ENCODE assay signal across 9 cellular contexts in genomic region chr20:17225891-17226409, GRCh38. TPM values are rescaled to one million over a fixed set of nuclear protein-coding genes. Genes with fewer than 3 reads are reported as not detected.
DNase-seq lines count a peak whose midpoint lies in the region; ATAC-seq and TF ChIP-seq lines count a peak whose summit lies in the region.
"Had no signal": no experiment of that assay in that cellular context is flagged by ENCODE, and none has a peak within 500 bp of the region (broad histone marks: within the 10 kb centered on the region; RNA-seq: fewer than 3 reads in every experiment).

No MANE protein-coding gene starts in this region.

- no peak for TF ChIP-seq EP300 in transverse colon (IDR thresholded peaks at IDR 0.05; ENCODE audit: low read depth)

- H3K27me3 Mint-ChIP-seq in activated T-cell treated with anti-CD3 and anti-CD28 coated beads, Interleukin-2, amount 50 U/mL, for 24 hours: peaks cover 70% of the 10 kb centered on the region

- H3K27ac Mint-ChIP-seq in activated T-cell treated with anti-CD3 and anti-CD28 coated beads, Interleukin-2, amount 50 U/mL, for 24 hours: no peak overlapping the region

- peaks cover 1% of the 10 kb centered on the region for H3K4me1 Mint-ChIP-seq in activated T-cell treated with anti-CD3 and anti-CD28 coated beads, Interleukin-2, amount 50 U/mL, for 24 hours (ENCODE audit: low read depth)

- no peaks in the 10 kb centered on the region for H3K36me3 Mint-ChIP-seq in activated T-cell treated with anti-CD3 and anti-CD28 coated beads, Interleukin-2, amount 50 U/mL, for 24 hours (ENCODE audit: low read depth)

- peak in 2 of 3 experiments; percentile 86 to 87 for DNase-seq in NCI-H1417 (lab: John Stamatoyannopoulos, UW)
- DNase-seq in NCI-H1417 treated with DMSO at 0.1 percent for 48 hours (lab: John Stamatoyannopoulos, UW): no peak
- peak; percentile 2 for DNase-seq in astrocyte of the hippocampus (ENCODE audit: low read depth, low spot score)
- DNase-seq in lower lobe of right lung: peak; percentile 56
- no peak for DNase-seq in transverse colon
- no peak for DNase-seq in activated T-cell treated with anti-CD3 and anti-CD28 coated beads, Interleukin-2, amount 50 U/mL, for 24 hours
- DNase-seq in iPS-NIHi7 (ENCODE audit: extremely low spot score): no peak

- H3K4me3 Mint-ChIP-seq in activated T-cell treated with anti-CD3 and anti-CD28 coated beads, Interleukin-2, amount 50 U/mL, for 24 hours: no peak overlapping the region

- H3K4me3 ChIP-seq in lower lobe of right lung: peak overlapping the region; percentile 46
- peak overlapping the region in 3 of 4 donors; percentile 20 to 42 (median 21) for H3K4me3 ChIP-seq in transverse colon

- TF ChIP-seq POLR2A in transverse colon (IDR thresholded peaks at IDR 0.05): no peak

- in situ Hi-C loops in transverse colon (cut with MboI; ENCODE audit: low pct_ligation_motif_present in 1 of 4, low pct_unique_long_range_greater_than_20kb in 1 of 4, low sequenced_read_pairs in 3 of 4): no loop called here

- ATAC-seq in lower lobe of right lung (peak; percentile 27 to 43), HG03135 (IDR thresholded peaks at IDR 0.05; ENCODE audit: unreplicated experiment) (no peak)

- peaks cover 8% of the 10 kb centered on the region for H3K4me1 ChIP-seq in lower lobe of right lung
- H3K4me1 ChIP-seq in transverse colon: peaks cover 0 to 12% (median 4%) of the 10 kb centered on the region in 4 donors

- H3K9me3 ChIP-seq in lower lobe of right lung: no peaks in the 10 kb centered on the region
- H3K9me3 ChIP-seq in transverse colon: no peaks in the 10 kb centered on the region

- H3K27ac ChIP-seq in lower lobe of right lung (no peak overlapping the region), transverse colon (peak overlapping the region in 3 of 4 donors; percentile 9 to 43 (median 23))

- 14% methylated on average over 34 of the region's 37 CpGs; no CpG with 5 or more reads in 1 of the 2 donors for WGBS in transverse colon (ENCODE audit: low coverage in 1 of 2), 2 donors

- peaks cover 49% of the 10 kb centered on the region for H3K27me3 ChIP-seq in lower lobe of right lung (ENCODE audit: low read depth)
- peaks cover 73% of the 10 kb centered on the region for H3K27me3 ChIP-seq in transverse colon

- H3K36me3 ChIP-seq in lower lobe of right lung: no peaks in the 10 kb centered on the region
- no peaks in the 10 kb centered on the region for H3K36me3 ChIP-seq in transverse colon

- intact Hi-C loops in lower lobe of right lung (cut with DNase I) (no loop called here), transverse colon (cut with DNase I; ENCODE audit: low total_unique reads) (no loop called here)

- TF ChIP-seq CTCF in lower lobe of right lung (IDR thresholded peaks at IDR 0.05) (no peak), transverse colon (IDR thresholded peaks at IDR 0.05) (no peak)

- H3K9me3 Mint-ChIP-seq in activated T-cell treated with anti-CD3 and anti-CD28 coated beads, Interleukin-2, amount 50 U/mL, for 24 hours: no peaks in the 10 kb centered on the region

RNA-seq across cellular contexts. Expression of gene PCSK2, which starts 0.9 kb away (rescaled TPM):
- total RNA-seq in lower lobe of right lung: 38.8 TPM
- total RNA-seq in transverse colon: 1 to 10 TPM in 2 of 4 donors, under 1 TPM in 1, not detected in 1; 0.64 to 4.1 (median 1.4) TPM
- total RNA-seq: endothelial cell of umbilical vein had no signal

Comparison
In these comparisons a context has a peak if more than half of its experiments do, and no peak if none do; other contexts are left out.
1. DNase-seq: peak in NCI-H1417 (2 of 3), astrocyte of the hippocampus (single experiment) and lower lobe of right lung (single experiment); none in NCI-H1417 treated with DMSO at 0.1 percent for 48 hours (single experiment), transverse colon (single experiment), activated T-cell treated with anti-CD3 and anti-CD28 coated beads, Interleukin-2, amount 50 U/mL, for 24 hours (single experiment) and iPS-NIHi7 (single experiment).